13 cellular contexts compared by ENCODE assay signal in the genomic region with DNA sequence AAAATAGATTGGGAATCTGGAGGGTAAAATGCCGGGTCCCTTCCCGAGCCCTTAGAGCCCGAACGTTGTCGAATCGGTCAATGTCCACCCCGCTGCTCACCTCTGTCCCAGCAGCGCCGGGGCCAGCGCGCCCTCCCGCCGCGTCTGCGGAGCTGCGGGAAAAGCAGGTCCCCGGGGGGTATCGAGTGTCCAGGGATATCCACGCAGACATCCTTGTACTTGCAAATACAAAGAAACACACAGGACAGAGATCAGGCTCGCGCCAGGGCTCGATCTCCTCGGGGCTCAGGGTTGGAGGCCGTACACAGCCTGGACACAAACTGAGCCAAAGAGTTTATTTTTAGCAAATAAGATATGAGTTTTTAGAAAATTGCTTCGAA. TPM values are rescaled to one million over a fixed set of nuclear protein-coding genes. Genes with fewer than 3 reads are reported as not detected.
DNase-seq lines count a peak whose midpoint lies in the region; ATAC-seq and TF ChIP-seq lines count a peak whose summit lies in the region.
"Had no signal": no experiment of that assay in that cellular context is flagged by ENCODE, and none has a peak within 500 bp of the region (broad histone marks: within the 10 kb centered on the region; RNA-seq: fewer than 3 reads in every experiment).

No MANE protein-coding gene starts in this region.

- H3K9me2 ChIP-seq in PC-9 (ENCODE audit: insufficient read depth): no peaks in the 10 kb centered on the region

- H3K4me2 ChIP-seq in PC-9: peak overlapping the region; percentile 89

- no TSS peak for BruUV-seq in PC-9 (replicated peaks; lab: Mats Ljungman, UMichigan)

- H3K79me2 ChIP-seq in PC-9 (ENCODE audit: low read depth): peaks cover 20% of the 10 kb centered on the region

- H2AFZ ChIP-seq in PC-9: peak overlapping the region; percentile 87

- H3K9ac ChIP-seq in endodermal cell (ENCODE audit: extremely low read depth, low read length, poor library complexity, severe bottlenecking): peak overlapping the region; percentile 99

- H3K4me3 ChIP-seq in PC-9: peak overlapping the region; percentile 73
- peak overlapping the region; percentile 100 for H3K4me3 ChIP-seq in endodermal cell (ENCODE audit: low read length)
- H3K4me3 ChIP-seq in lower lobe of right lung: peak overlapping the region; percentile 79

- CTCF ChIA-PET in PC-9 (lab: Charles Lee): interaction anchor here (0.6 to 0.8 kb wide), 3 partner anchors 167 to 1311 kb away, joined by 3 read pairs; no protein-coding TSS in a partner anchor

- no peaks in the 10 kb centered on the region for H3F3A ChIP-seq in PC-9 (ENCODE audit: insufficient read depth, low read depth)

- H3K27ac ChIP-seq in PC-9 (no peak overlapping the region), endodermal cell (ENCODE audit: low read depth, low read length) (no peak overlapping the region), lower lobe of right lung (peak overlapping the region; percentile 97)

- WGBS in endodermal cell (ENCODE audit: insufficient coverage in 1 of 2, insufficient read length in 1 of 2), 2 experiments: 0 to 1% methylated on average over 14 to 25 of the region's 25 CpGs

- POLR2A ChIA-PET in PC-9 (lab: Charles Lee; ENCODE audit: unreplicated experiment): interaction anchor here (0.6 kb wide), 1 partner anchor 1575 kb away, joined by 4 read pairs; no protein-coding TSS in a partner anchor

- H3K36me3 ChIP-seq in PC-9 (ENCODE audit: low read depth) (no peaks in the 10 kb centered on the region), endodermal cell (ENCODE audit: control insufficient read depth, insufficient read depth, low read length) (peaks cover 47% of the 10 kb centered on the region), lower lobe of right lung (no peaks in the 10 kb centered on the region)

- H3K4me1 ChIP-seq in PC-9 (replicated peaks; ENCODE audit: insufficient read depth) (no peaks in the 10 kb centered on the region), endodermal cell (ENCODE audit: control insufficient read depth, insufficient read depth, low read length) (peaks cover 15% of the 10 kb centered on the region), lower lobe of right lung (peaks cover 8% of the 10 kb centered on the region)

- H3K4me3 Mint-ChIP-seq in endodermal cell: peak overlapping the region; percentile 98
- H3K4me3 Mint-ChIP-seq in stimulated activated naive B cell treated with anti-CD40 and anti-IgM and Interleukin-4, amounts not matched to agents 10 μg/mL and 1 μg/mL and 100 μg/mL, for 72 hours: no peak overlapping the region
- H3K4me3 Mint-ChIP-seq: activated naive CD4-positive, alpha-beta T cell treated with anti-CD3 and anti-CD28 coated beads for 36 hours had no signal

- peaks cover 29% of the 10 kb centered on the region for H3K4me1 Mint-ChIP-seq in endodermal cell
- H3K4me1 Mint-ChIP-seq in stimulated activated naive B cell treated with anti-CD40 and anti-IgM and Interleukin-4, amounts not matched to agents 10 μg/mL and 1 μg/mL and 100 μg/mL, for 72 hours: peaks cover 23 to 30% of the 10 kb centered on the region in 2 donors

- H3K27me3 ChIP-seq in PC-9 (ENCODE audit: insufficient read depth, low read depth) (no peaks in the 10 kb centered on the region), endodermal cell (ENCODE audit: control insufficient read depth, insufficient read depth, low read length, poor library complexity, severe bottlenecking) (peaks cover 28% of the 10 kb centered on the region), lower lobe of right lung (ENCODE audit: low read depth) (peaks cover 70% of the 10 kb centered on the region)

- DNase-seq in PC-9 (no peak), endodermal cell (peak; percentile 72), lower lobe of right lung (no peak), NCI-H2227 (lab: John Stamatoyannopoulos, UW; ENCODE audit: unreplicated experiment) (no peak)
- no peak for DNase-seq in stimulated activated naive B cell treated with anti-CD40 and anti-IgM and Interleukin-4, amounts not matched to agents 10 μg/mL and 1 μg/mL and 100 μg/mL, for 72 hours
- DNase-seq: activated naive CD4-positive, alpha-beta T cell treated with anti-CD3 and anti-CD28 coated beads for 36 hours; effector CD8-positive, alpha-beta T cell; IMR-90; NCI-H1930; stimulated activated CD8-positive, alpha-beta memory T cell treated with anti-CD3 and anti-CD28 coated beads, Interleukin-4, amount 100 ng/mL, for 48 hours had no signal

- no peak for TF ChIP-seq CTCF in PC-9 (conservative IDR thresholded peaks at IDR 0.05)
- no peak for TF ChIP-seq CTCF in endodermal cell (conservative IDR thresholded peaks at IDR 0.05)
- TF ChIP-seq CTCF in lower lobe of right lung (IDR thresholded peaks at IDR 0.05): no peak

- H3K27me3 Mint-ChIP-seq in endodermal cell (ENCODE audit: insufficient read depth): peaks cover 69% of the 10 kb centered on the region
- H3K27me3 Mint-ChIP-seq in stimulated activated naive B cell treated with anti-CD40 and anti-IgM and Interleukin-4, amounts not matched to agents 10 μg/mL and 1 μg/mL and 100 μg/mL, for 72 hours: peaks cover 59 to 79% of the 10 kb centered on the region in 2 donors

- peak overlapping the region; percentile 97 for H3K27ac Mint-ChIP-seq in endodermal cell
- peak overlapping the region; percentile 47 for H3K27ac Mint-ChIP-seq in stimulated activated naive B cell treated with anti-CD40 and anti-IgM and Interleukin-4, amounts not matched to agents 10 μg/mL and 1 μg/mL and 100 μg/mL, for 72 hours
- H3K27ac Mint-ChIP-seq: activated naive CD4-positive, alpha-beta T cell treated with anti-CD3 and anti-CD28 coated beads for 36 hours had no signal

- H3K9me3 ChIP-seq in PC-9 (ENCODE audit: insufficient read depth, low read depth) (no peaks in the 10 kb centered on the region), endodermal cell (ENCODE audit: control insufficient read depth, low read length) (no peaks in the 10 kb centered on the region), lower lobe of right lung (no peaks in the 10 kb centered on the region)

- H3K9me3 Mint-ChIP-seq in endodermal cell: no peaks in the 10 kb centered on the region
- H3K9me3 Mint-ChIP-seq in stimulated activated naive B cell treated with anti-CD40 and anti-IgM and Interleukin-4, amounts not matched to agents 10 μg/mL and 1 μg/mL and 100 μg/mL, for 72 hours: no peaks in the 10 kb centered on the region
- H3K9me3 Mint-ChIP-seq: activated naive CD4-positive, alpha-beta T cell treated with anti-CD3 and anti-CD28 coated beads for 36 hours had no signal

- intact Hi-C loops in PC-9 (cut with micrococcal nuclease; ENCODE audit: unreplicated experiment) (loop anchor here (5.0 to 10.0 kb wide), 3 partner anchors 52 to 255 kb away; no protein-coding TSS in a partner anchor), lower lobe of right lung (cut with DNase I) (loop anchor here (10.0 kb wide), 1 partner anchor 172 kb away; no protein-coding TSS in a partner anchor)

- ATAC-seq in lower lobe of right lung (no peak), GM21786 (IDR thresholded peaks at IDR 0.05; ENCODE audit: unreplicated experiment) (no peak), HG02610 (IDR thresholded peaks at IDR 0.05; ENCODE audit: unreplicated experiment) (no peak), GM21423 (IDR thresholded peaks at IDR 0.05; ENCODE audit: unreplicated experiment) (no peak)
- no peak for ATAC-seq in stimulated activated naive B cell treated with anti-CD40 and anti-IgM and Interleukin-4, amounts not matched to agents 10 μg/mL and 1 μg/mL and 100 μg/mL, for 72 hours (replicated peaks)

- peaks cover 33% of the 10 kb centered on the region for H3K36me3 Mint-ChIP-seq in endodermal cell (ENCODE audit: low read depth)
- peaks cover 2 to 3% of the 10 kb centered on the region in 2 donors for H3K36me3 Mint-ChIP-seq in stimulated activated naive B cell treated with anti-CD40 and anti-IgM and Interleukin-4, amounts not matched to agents 10 μg/mL and 1 μg/mL and 100 μg/mL, for 72 hours

- H4K20me1 ChIP-seq in PC-9 (ENCODE audit: insufficient read depth): no peaks in the 10 kb centered on the region

RNA-seq across cellular contexts. Expression of a gene that starts 2.3 kb away (rescaled TPM):
- 9.1 and 12.3 TPM in 2 replicates for total RNA-seq in PC-9 (2021)
- 100 to 1,000 TPM; 106 to 158 TPM for total RNA-seq in endodermal cell
- 30.0 TPM for polyA plus RNA-seq in endodermal cell (2013, experiment 1 of 2)
- polyA plus RNA-seq in endodermal cell (2013, experiment 2 of 2): 39.3 TPM
- 22.1 TPM for total RNA-seq in lower lobe of right lung
- total RNA-seq: activated naive CD4-positive, alpha-beta T cell treated with anti-CD3 and anti-CD28 coated beads for 36 hours had no signal
